32 cellular contexts compared by ENCODE assay signal in genomic region chr1:98305362-98305761, GRCh38.
"Had no signal": no experiment of that assay in that cellular context is flagged by ENCODE, and none has a peak within 500 bp of the region (broad histone marks: within the 10 kb centered on the region; RNA-seq: fewer than 3 reads in every experiment).

No MANE protein-coding gene starts in this region.

- H3K27me3 ChIP-seq: neural progenitor cell, ovary, spleen, suprapubic skin, testis, tibial artery, transverse colon, upper lobe of right lung, vagina had no signal

- ATAC-seq: natural killer cell; psoas muscle; right cardiac atrium; sciatic nerve; stimulated activated memory B cell treated with anti-CD40 and anti-IgM and Interleukin-4, amounts not matched to agents 10 μg/mL and 1 μg/mL and 100 μg/mL, for 72 hours; stimulated activated naive CD8-positive, alpha-beta T cell treated with anti-CD3 and anti-CD28 coated beads, Interleukin-15, amount 100 ng/mL, for 72 hours; stimulated activated naive CD8-positive, alpha-beta T cell treated with anti-CD3 and anti-CD28 coated beads, Interleukin-15, Interleukin-2, amounts not matched to agents 100 U/mL and 50 U/mL, for 24 hours; upper lobe of right lung had no signal

- DNase-seq: natural killer cell; occipital lobe; ovary; posterior cingulate gyrus; psoas muscle; right cardiac atrium; spleen; stimulated activated CD4-positive, alpha-beta T cell treated with anti-CD3 and anti-CD28 coated beads, Interleukin-12 subunit alpha, Interleukin-12 subunit beta, amount 100 ng/mL, for 4 hours; stimulated activated CD4-positive, alpha-beta T cell treated with anti-CD3 and anti-CD28 coated beads, Interleukin-1b, Interleukin-23, amount 100 ng/mL, for 48 hours; stimulated activated CD4-positive, alpha-beta T cell treated with anti-CD3 and anti-CD28 coated beads, Interleukin-4, amount 100 ng/mL, for 1 hour; stimulated activated CD4-positive, alpha-beta T cell treated with anti-CD3 and anti-CD28 coated beads, Interleukin-4, amount 100 ng/mL, for 4 hours; stimulated activated CD8-positive, alpha-beta memory T cell treated with anti-CD3 and anti-CD28 coated beads, Interleukin-4, amount 100 ng/mL, for 48 hours; stimulated activated naive CD4-positive, alpha-beta T cell; stimulated activated naive CD8-positive, alpha-beta T cell treated with anti-CD3 and anti-CD28 coated beads, Interleukin-15, amount 100 ng/mL, for 72 hours; stimulated activated naive CD8-positive, alpha-beta T cell treated with anti-CD3 and anti-CD28 coated beads, Interleukin-15, Interleukin-2, amounts not matched to agents 100 U/mL and 50 U/mL, for 24 hours; substantia nigra; testis; tibial artery; transverse colon; upper lobe of right lung had no signal

- FAIRE-seq: urothelium cell line had no signal

- H3K36me3 Mint-ChIP-seq: natural killer cell; neural progenitor cell; stimulated activated memory B cell treated with anti-CD40 and anti-IgM and Interleukin-4, amounts not matched to agents 10 μg/mL and 1 μg/mL and 100 μg/mL, for 72 hours; type B pancreatic cell had no signal

- H3K4me1 ChIP-seq: neural progenitor cell, parathyroid adenoma, psoas muscle, suprapubic skin, testis, tibial artery, transverse colon, upper lobe of right lung, vagina had no signal

- H3K36me3 ChIP-seq: neural progenitor cell, ovary, spleen, suprapubic skin, tibial artery, transverse colon, upper lobe of right lung, vagina had no signal

- H3K4me2 ChIP-seq: neural progenitor cell, smooth muscle cell had no signal

- H3K27ac Mint-ChIP-seq: natural killer cell; nephron; neural progenitor cell; progenitor cell of endocrine pancreas; stimulated activated memory B cell treated with anti-CD40 and anti-IgM and Interleukin-4, amounts not matched to agents 10 μg/mL and 1 μg/mL and 100 μg/mL, for 72 hours; stimulated activated naive CD8-positive, alpha-beta T cell treated with anti-CD3 and anti-CD28 coated beads, Interleukin-15, amount 100 ng/mL, for 72 hours; type B pancreatic cell had no signal

- H3K9me3 ChIP-seq: ovary, psoas muscle, spleen, suprapubic skin, testis, tibial artery, transverse colon, upper lobe of right lung, vagina had no signal

- H3K79me2 ChIP-seq: parathyroid adenoma had no signal

- H3K4me3 ChIP-seq: neural progenitor cell, ovary, psoas muscle, skin epidermis, smooth muscle cell, spleen, suprapubic skin, testis, tibial artery, transverse colon, upper lobe of right lung, vagina had no signal

- H3K9ac ChIP-seq: neural progenitor cell, parathyroid adenoma had no signal

- H3K27ac ChIP-seq: neural progenitor cell, ovary, parathyroid adenoma, psoas muscle, skin epidermis, spleen, suprapubic skin, testis, tibial artery, transverse colon, upper lobe of right lung, vagina had no signal

- H3K9me3 Mint-ChIP-seq: natural killer cell; nephron; neural progenitor cell; stimulated activated memory B cell treated with anti-CD40 and anti-IgM and Interleukin-4, amounts not matched to agents 10 μg/mL and 1 μg/mL and 100 μg/mL, for 72 hours; stimulated activated naive CD8-positive, alpha-beta T cell treated with anti-CD3 and anti-CD28 coated beads, Interleukin-15, amount 100 ng/mL, for 72 hours; type B pancreatic cell had no signal

- H2AFZ ChIP-seq: neural progenitor cell, parathyroid adenoma had no signal
